8 cellular contexts compared by ENCODE assay signal in the genomic region with DNA sequence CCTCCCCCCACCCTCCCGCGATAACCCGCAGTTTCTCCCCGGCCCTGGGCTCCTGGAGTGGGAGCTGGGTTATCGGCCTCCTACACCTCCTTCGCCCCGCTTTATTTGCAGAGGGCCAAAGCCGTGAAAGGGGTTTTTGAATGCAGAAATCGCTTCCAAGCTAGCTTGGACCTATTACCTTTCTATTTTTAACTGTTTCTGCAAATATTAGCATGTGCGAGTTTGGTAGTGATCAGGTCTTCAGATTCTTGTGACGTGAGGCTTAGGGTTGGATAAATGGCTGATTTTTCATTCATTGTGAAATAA. TPM values are rescaled to one million over a fixed set of nuclear protein-coding genes. Genes with fewer than 3 reads are reported as not detected.
A peak's percentile ranks its signal among the peaks of the same experiment; 100 is the strongest.
DNase-seq lines count a peak whose midpoint lies in the region; ATAC-seq and TF ChIP-seq lines count a peak whose summit lies in the region.

No MANE protein-coding gene starts in this region.

- no peaks in the 10 kb centered on the region for H3K36me3 ChIP-seq in CD8-positive, alpha-beta T cell (ENCODE audit: insufficient read depth, low read length)
- no peaks in the 10 kb centered on the region for H3K36me3 ChIP-seq in effector memory CD4-positive, alpha-beta T cell (ENCODE audit: control insufficient read depth, insufficient read depth, low read length)
- H3K36me3 ChIP-seq in neuron (ENCODE audit: insufficient read depth, low read length), result no peaks in the 10 kb centered on the region

- no peak for ATAC-seq in CD8-positive, alpha-beta T cell
- ATAC-seq in HG03135 (IDR thresholded peaks at IDR 0.05; ENCODE audit: unreplicated experiment), result no peak
- no peak for ATAC-seq in GM18861 (IDR thresholded peaks at IDR 0.05; ENCODE audit: unreplicated experiment)
- ATAC-seq in HG03469 (IDR thresholded peaks at IDR 0.05; ENCODE audit: unreplicated experiment), result no peak

- no peaks in the 10 kb centered on the region for H3K27me3 ChIP-seq in CD8-positive, alpha-beta T cell (ENCODE audit: insufficient read depth, low read length)
- H3K27me3 ChIP-seq in effector memory CD4-positive, alpha-beta T cell (replicated peaks; ENCODE audit: control insufficient read depth, insufficient read depth, low read length, poor library complexity, severe bottlenecking), result no peaks in the 10 kb centered on the region
- no peaks in the 10 kb centered on the region for H3K27me3 ChIP-seq in neuron (ENCODE audit: insufficient read depth, low read length)

- no peak overlapping the region for H2AFZ ChIP-seq in neuron (ENCODE audit: low read depth, low read length)

- H3K9me3 ChIP-seq in CD8-positive, alpha-beta T cell (ENCODE audit: low read length), result no peaks in the 10 kb centered on the region
- H3K9me3 ChIP-seq in effector memory CD4-positive, alpha-beta T cell (ENCODE audit: control insufficient read depth, low read length), result no peaks in the 10 kb centered on the region
- H3K9me3 ChIP-seq in neuron (ENCODE audit: low read length), result no peaks in the 10 kb centered on the region

- H3K4me3 Mint-ChIP-seq in CD8-positive, alpha-beta T cell, result peak overlapping the region; percentile 95

- CTCF ChIA-PET in CD8-positive, alpha-beta T cell (lab: Charles Lee), result interaction anchor here (0.9 to 1.3 kb wide), 2 partner anchors 29 to 209 kb away, joined by 3 read pairs; no protein-coding TSS in a partner anchor

- H3K4me3 ChIP-seq in CD8-positive, alpha-beta T cell (ENCODE audit: low read depth, low read length), result peak overlapping the region; percentile 95
- H3K4me3 ChIP-seq in NB4 (ENCODE audit: low read depth, low read length), result peak overlapping the region; percentile 93
- H3K4me3 ChIP-seq in effector memory CD4-positive, alpha-beta T cell (ENCODE audit: insufficient read depth, low read depth, low read length, poor library complexity, severe bottlenecking), result peak overlapping the region; percentile 76
- peak overlapping the region; percentile 99 for H3K4me3 ChIP-seq in neuron (ENCODE audit: low read length)

- DNase-seq in CD8-positive, alpha-beta T cell, result no peak
- DNase-seq in NB4 (ENCODE audit: low read depth) (peak; percentile 64), DMS79 (lab: John Stamatoyannopoulos, UW) (no peak)
- DNase-seq in effector memory CD4-positive, alpha-beta T cell, result no peak

- H3K27ac Mint-ChIP-seq in CD8-positive, alpha-beta T cell, result peak overlapping the region; percentile 88

- H3K4me1 Mint-ChIP-seq in CD8-positive, alpha-beta T cell (ENCODE audit: low read depth), result peaks cover 45% of the 10 kb centered on the region

- H3K4me1 ChIP-seq in CD8-positive, alpha-beta T cell (ENCODE audit: insufficient read depth, low read length), result peaks cover 34% of the 10 kb centered on the region
- peaks cover 8% of the 10 kb centered on the region for H3K4me1 ChIP-seq in effector memory CD4-positive, alpha-beta T cell (ENCODE audit: control insufficient read depth, insufficient read depth, low read length, poor library complexity, severe bottlenecking)
- peaks cover 13% of the 10 kb centered on the region for H3K4me1 ChIP-seq in neuron (ENCODE audit: insufficient read depth, low read length)

- POLR2A ChIA-PET in CD8-positive, alpha-beta T cell (lab: Charles Lee), result interaction anchor here (1.1 to 3.7 kb wide), 5 partner anchors 13 to 209 kb away, joined by 3 to 37 read pairs (median 3); no protein-coding TSS in a partner anchor

- H3K36me3 Mint-ChIP-seq in CD8-positive, alpha-beta T cell, result peaks cover 18% of the 10 kb centered on the region

- H3K9me3 Mint-ChIP-seq in CD8-positive, alpha-beta T cell, result no peaks in the 10 kb centered on the region

- no peak for TF ChIP-seq CTCF in CD8-positive, alpha-beta T cell (IDR thresholded peaks at IDR 0.05)
- no peak for TF ChIP-seq CTCF in NB4 (IDR thresholded peaks at IDR 0.05; ENCODE audit: low read depth, low read length)

- H3K27ac ChIP-seq in CD8-positive, alpha-beta T cell (ENCODE audit: low read depth, low read length), result peak overlapping the region; percentile 100
- H3K27ac ChIP-seq in effector memory CD4-positive, alpha-beta T cell (ENCODE audit: insufficient read depth, low read length, poor library complexity, severe bottlenecking), result peak overlapping the region; percentile 97

- intact Hi-C loops in CD8-positive, alpha-beta T cell (cut with DNase I, micrococcal nuclease), result loop anchor here in 1 of 2 experiments (1.0 to 10.0 kb wide), 3 partner anchors 28 to 992 kb away; a partner anchor contains a TSS

- H3K27me3 Mint-ChIP-seq in CD8-positive, alpha-beta T cell (ENCODE audit: low read depth), result no peaks in the 10 kb centered on the region

- TF ChIP-seq POLR2A in NB4 (IDR thresholded peaks at IDR 0.05; ENCODE audit: extremely low read depth, insufficient read length), result no peak

RNA-seq across cellular contexts. Expression of a gene that starts 1.3 kb away (rescaled TPM):
- total RNA-seq in CD8-positive, alpha-beta T cell, result 10 to 100 TPM; 90.3 to 93.2 TPM
